Comparison of ENCODE assay signal across 6 cellular contexts in the genomic region with DNA sequence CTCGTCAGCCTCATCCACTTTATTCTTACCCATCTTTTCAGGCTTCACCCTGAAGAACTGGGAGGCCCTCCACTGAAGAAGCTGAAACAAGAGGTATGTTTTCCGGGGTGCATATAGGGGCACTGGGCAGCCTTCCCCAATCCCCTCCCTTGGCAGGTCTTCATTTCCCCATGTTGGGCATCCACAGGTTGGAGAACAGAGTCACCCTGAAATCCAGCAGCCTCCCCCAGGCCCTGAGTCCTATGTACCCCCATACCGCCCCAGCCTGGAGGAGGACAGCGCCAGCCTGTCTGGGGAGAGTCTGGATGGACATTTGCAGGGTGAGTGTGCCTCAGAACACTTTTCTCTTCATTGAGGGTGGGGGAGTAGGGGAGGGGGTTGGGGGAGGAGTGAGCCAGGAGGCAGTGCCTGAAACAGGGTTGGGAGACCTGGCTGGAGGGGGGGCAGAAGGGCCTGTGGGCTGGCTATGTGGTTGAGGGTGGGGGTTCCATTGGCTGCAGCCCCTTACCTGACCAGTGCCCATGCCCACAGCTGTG. TPM values are rescaled to one million over a fixed set of nuclear protein-coding genes. Genes with fewer than 3 reads are reported as not detected.
DNase-seq lines count a peak whose midpoint lies in the region; TF ChIP-seq lines count a peak whose summit lies in the region.

No MANE protein-coding gene starts in this region.

- H3K9me3 Mint-ChIP-seq in activated naive CD4-positive, alpha-beta T cell treated with anti-CD3 and anti-CD28 coated beads, Interleukin-2, amount 10 ng/mL, durations not matched to agents 7 days and 5 days, result no peaks in the 10 kb centered on the region

- TF ChIP-seq CTCF in esophagus squamous epithelium (IDR thresholded peaks at IDR 0.05) (no peak), tibial nerve (IDR thresholded peaks at IDR 0.05) (no peak)

- peaks cover 19 to 67% (median 28%) of the 10 kb centered on the region in 3 donors for H3K36me3 ChIP-seq in esophagus squamous epithelium
- H3K36me3 ChIP-seq in tibial nerve, result peaks cover 0 to 66% (median 8%) of the 10 kb centered on the region in 3 donors

- H3K36me3 Mint-ChIP-seq in activated naive CD4-positive, alpha-beta T cell treated with anti-CD3 and anti-CD28 coated beads, Interleukin-2, amount 10 ng/mL, durations not matched to agents 7 days and 5 days, result peaks cover 36% of the 10 kb centered on the region

- H3K4me3 Mint-ChIP-seq in activated naive CD4-positive, alpha-beta T cell treated with anti-CD3 and anti-CD28 coated beads, Interleukin-2, amount 10 ng/mL, durations not matched to agents 7 days and 5 days, result no peak overlapping the region

- no peak for TF ChIP-seq EP300 in tibial nerve (IDR thresholded peaks at IDR 0.05)

- no peak for DNase-seq in activated naive CD4-positive, alpha-beta T cell treated with anti-CD3 and anti-CD28 coated beads, Interleukin-2, amount 10 ng/mL, durations not matched to agents 7 days and 5 days
- no peak for DNase-seq in activated naive CD4-positive, alpha-beta T cell treated with anti-CD3 and anti-CD28 coated beads, Interleukin-2, amount 50 U/mL, for 16 hours
- DNase-seq in esophagus squamous epithelium (lab: John Stamatoyannopoulos, UW), result no peak
- no peak for DNase-seq in tibial nerve (ENCODE audit: low spot score in 2 of 2)
- DNase-seq in kidney glomerular epithelial cell (lab: John Stamatoyannopoulos, UW), result no peak
- no peak for DNase-seq in UCSD-AML1 (lab: John Stamatoyannopoulos, UW; ENCODE audit: unreplicated experiment)

- no peak for TF ChIP-seq POLR2A in esophagus squamous epithelium (IDR thresholded peaks at IDR 0.05)
- no peak for TF ChIP-seq POLR2A in tibial nerve (IDR thresholded peaks at IDR 0.05)

- H3K9me3 ChIP-seq in esophagus squamous epithelium, result no peaks in the 10 kb centered on the region
- H3K9me3 ChIP-seq in tibial nerve, result no peaks in the 10 kb centered on the region

- peak overlapping the region; percentile 76 to 100 (median 98) for H3K27ac ChIP-seq in esophagus squamous epithelium
- peak overlapping the region; percentile 76 to 99 (median 90) for H3K27ac ChIP-seq in tibial nerve

- WGBS in esophagus squamous epithelium, 2 donors, result 33 to 39% methylated on average over 2 of the region's 4 CpGs
- WGBS in tibial nerve, 2 donors, result 58 to 79% methylated on average over 4 of the region's 4 CpGs

- peaks cover 65% of the 10 kb centered on the region for H3K4me1 Mint-ChIP-seq in activated naive CD4-positive, alpha-beta T cell treated with anti-CD3 and anti-CD28 coated beads, Interleukin-2, amount 10 ng/mL, durations not matched to agents 7 days and 5 days

- intact Hi-C loops in esophagus squamous epithelium (cut with DNase I), result no loop called here

- H3K4me1 ChIP-seq in esophagus squamous epithelium (peaks cover 50 to 89% (median 66%) of the 10 kb centered on the region in 3 donors), tibial nerve (peaks cover 3 to 66% (median 47%) of the 10 kb centered on the region in 4 donors)

- peak overlapping the region; percentile 39 for H3K27ac Mint-ChIP-seq in activated naive CD4-positive, alpha-beta T cell treated with anti-CD3 and anti-CD28 coated beads, Interleukin-2, amount 10 ng/mL, durations not matched to agents 7 days and 5 days

- H3K27me3 Mint-ChIP-seq in activated naive CD4-positive, alpha-beta T cell treated with anti-CD3 and anti-CD28 coated beads, Interleukin-2, amount 10 ng/mL, durations not matched to agents 7 days and 5 days, result no peaks in the 10 kb centered on the region

- no peaks in the 10 kb centered on the region for H3K27me3 ChIP-seq in esophagus squamous epithelium
- no peaks in the 10 kb centered on the region for H3K27me3 ChIP-seq in tibial nerve

- CTCF ChIA-PET in activated naive CD4-positive, alpha-beta T cell treated with anti-CD3 and anti-CD28 coated beads, Interleukin-2, amount 10 ng/mL, durations not matched to agents 7 days and 5 days (lab: Charles Lee), result interaction anchor here (0.7 to 10.4 kb wide), 17 partner anchors 11 to 151 kb away, joined by 3 to 100 read pairs (median 6); partner anchors contain the start of genes NEMP1, STAT6 and ZBTB39

- H3K4me3 ChIP-seq in esophagus squamous epithelium, result peak overlapping the region in 1 of 4 donors; percentile 38
- H3K4me3 ChIP-seq in tibial nerve, result peak overlapping the region in 1 of 4 donors; percentile 3

RNA-seq across cellular contexts. Expression of gene NAB2, which starts 4.0 kb away (rescaled TPM):
- total RNA-seq in esophagus squamous epithelium (10 to 100 TPM in 3 of 4 donors, 1 to 10 TPM in 1; 9.1 to 25.2 (median 13.3) TPM), tibial nerve (10 to 100 TPM; 29.3 to 42.2 (median 38.6) TPM)

RNA-seq across cellular contexts. Expression of gene NEMP1, which starts 14.4 kb away (rescaled TPM):
- total RNA-seq in esophagus squamous epithelium (1 to 10 TPM; 4.1 to 7.6 (median 6.7) TPM), tibial nerve (10 to 100 TPM in 1 of 4 donors, 1 to 10 TPM in 3; 4.8 to 10.2 (median 6.6) TPM)

RNA-seq across cellular contexts. Expression of gene STAT6, which starts 18.2 kb away (rescaled TPM):
- total RNA-seq in esophagus squamous epithelium (100 to 1,000 TPM in 2 of 4 donors, 10 to 100 TPM in 2; 72.7 to 138 (median 102) TPM), tibial nerve (100 to 1,000 TPM; 140 to 247 (median 183) TPM)

RNA-seq across cellular contexts. Expression of gene LRP1, which starts 35.3 kb away (rescaled TPM):
- total RNA-seq in esophagus squamous epithelium, result 100 to 1,000 TPM in 1 of 4 donors, 10 to 100 TPM in 3; 60.8 to 147 (median 81.9) TPM
- total RNA-seq in tibial nerve, result 100 to 1,000 TPM; 410 to 653 (median 527) TPM

RNA-seq across cellular contexts. Expression of gene MYO1A, which starts 43.0 kb away (rescaled TPM):
- total RNA-seq in esophagus squamous epithelium (under 1 TPM in 2 of 4 donors, not detected in 2; 0.38 to 0.48 TPM), tibial nerve (under 1 TPM in 2 of 4 donors, not detected in 2; 0.30 to 0.59 TPM)
